Comparison of ENCODE assay signal across 22 cellular contexts in genomic region chr17:47934856-47935255, GRCh38. TPM values are rescaled to one million over a fixed set of nuclear protein-coding genes. Genes with fewer than 3 reads are reported as not detected.
DNase-seq lines count a peak whose midpoint lies in the region; ATAC-seq, FAIRE-seq and TF ChIP-seq lines count a peak whose summit lies in the region.
"Had no signal": no experiment of that assay in that cellular context is flagged by ENCODE, and none has a peak within 500 bp of the region (broad histone marks: within the 10 kb centered on the region; RNA-seq: fewer than 3 reads in every experiment).

No MANE protein-coding gene starts in this region.

- TF ChIP-seq EP300 in HepG2 (IDR thresholded peaks at IDR 0.05; ENCODE audit: low read depth in 2 of 2, low read length in 2 of 2), result no peak
- no peak for TF ChIP-seq EP300 in HepG2 (CRISPR knock-in tag; IDR thresholded peaks at IDR 0.05; ENCODE audit: borderline replicate concordance)

- no peak overlapping the region for H2AFZ ChIP-seq in HepG2 (ENCODE audit: low read length)

- no peak overlapping the region for H3K4me3 Mint-ChIP-seq in activated T-helper 2 cell treated with anti-CD3 and anti-CD28 coated beads, Interferon-gamma antibody, Interleukin-2, Interleukin-4, amounts not matched to agents 10 μg/mL and 5 μg/mL and 100 μg/mL, durations not matched to agents 14 hours and 24 hours and 36 hours (ENCODE audit: low read depth)
- H3K4me3 Mint-ChIP-seq: activated CD4-positive, alpha-beta memory T cell treated with anti-CD3 and anti-CD28 coated beads for 36 hours; activated T-cell treated with anti-CD3 and anti-CD28 coated beads, Interleukin-2, amount 50 U/mL, for 4 hours; CD8-positive, alpha-beta memory T cell; stimulated activated naive CD8-positive, alpha-beta T cell treated with anti-CD3 and anti-CD28 coated beads, Interleukin-15, Interleukin-2, amounts not matched to agents 100 ng/mL and 50 ng/mL, for 24 hours; T-cell had no signal

- H3K36me3 ChIP-seq in HepG2 (replicated peaks in 1 of 2; ENCODE audit: control insufficient read depth in 1 of 2, insufficient read depth in 2 of 2, low read length in 2 of 2), result no peaks in the 10 kb centered on the region
- H3K36me3 ChIP-seq in right lobe of liver, result no peaks in the 10 kb centered on the region
- H3K36me3 ChIP-seq in WERI-Rb-1, result peaks cover 7% of the 10 kb centered on the region

- H3K9me3 ChIP-seq in HepG2 (ENCODE audit: low read length), result no peaks in the 10 kb centered on the region
- H3K9me3 ChIP-seq in right lobe of liver, result no peaks in the 10 kb centered on the region
- no peaks in the 10 kb centered on the region for H3K9me3 ChIP-seq in WERI-Rb-1 (ENCODE audit: severe bottlenecking)

- TF ChIP-seq RAD21 in HepG2 (CRISPR knock-in tag; IDR thresholded peaks at IDR 0.05), result no peak

- in situ Hi-C loops in HepG2 (cut with HindIII; ENCODE audit: extremely low pct_ligation_motif_present, low pct_unique_long_range_greater_than_20kb), result no loop called here

- CTCF ChIA-PET in HepG2 (lab: Yijun Ruan, JAX; ENCODE audit: low intra/inter-chr PET ratio, low total read pairs), result no interaction called here

- 100% methylated on average over 1 of the region's 1 CpG for WGBS in HepG2 (ENCODE audit: low lambda C conversion rate)
- WGBS in right lobe of liver (ENCODE audit: insufficient coverage, low coverage, low lambda C conversion rate, missing lambda C conversion rate), result 100% methylated on average over 1 of the region's 1 CpG

- H3K4me3 ChIP-seq in HepG2 (replicated peaks in 1 of 3; ENCODE audit: insufficient read depth in 1 of 3, low read depth in 2 of 3, low read length in 3 of 3) (no peak overlapping the region), right lobe of liver (no peak overlapping the region), WERI-Rb-1 (ENCODE audit: low read depth, low read length) (no peak overlapping the region)

- H3K27me3 Mint-ChIP-seq in activated T-helper 2 cell treated with anti-CD3 and anti-CD28 coated beads, Interferon-gamma antibody, Interleukin-2, Interleukin-4, amounts not matched to agents 10 μg/mL and 5 μg/mL and 100 μg/mL, durations not matched to agents 14 hours and 24 hours and 36 hours (ENCODE audit: low read depth), result no peaks in the 10 kb centered on the region
- H3K27me3 Mint-ChIP-seq: activated CD4-positive, alpha-beta memory T cell treated with anti-CD3 and anti-CD28 coated beads for 36 hours; stimulated activated naive CD8-positive, alpha-beta T cell treated with anti-CD3 and anti-CD28 coated beads, Interleukin-15, Interleukin-2, amounts not matched to agents 100 ng/mL and 50 ng/mL, for 24 hours; T-cell had no signal

- TF ChIP-seq CTCF in HepG2 (CRISPR knock-in tag; IDR thresholded peaks at IDR 0.05), result no peak
- no peak for TF ChIP-seq CTCF in right lobe of liver (IDR thresholded peaks at IDR 0.05)
- TF ChIP-seq CTCF in WERI-Rb-1 (IDR thresholded peaks at IDR 0.05; ENCODE audit: low read depth, low read length), result no peak

- peak overlapping the region; percentile 25 for H3K27ac ChIP-seq in HepG2 (ENCODE audit: extremely low read length, insufficient read depth, low read length)
- H3K27ac ChIP-seq in right lobe of liver, result no peak overlapping the region
- H3K27ac ChIP-seq in epithelial cell of prostate, result peak overlapping the region; percentile 61
- no peak overlapping the region for H3K27ac ChIP-seq in WERI-Rb-1

- H3K79me2 ChIP-seq in HepG2 (ENCODE audit: insufficient read depth, low read length), result no peaks in the 10 kb centered on the region

- POLR2A ChIA-PET in HepG2 (lab: Yijun Ruan, JAX), result interaction anchor here (1.8 kb wide), 1 partner anchor 39 kb away, joined by 6 read pairs; the partner anchor contains the start of gene SP2

- peaks cover 5% of the 10 kb centered on the region for H3K4me1 Mint-ChIP-seq in activated T-helper 2 cell treated with anti-CD3 and anti-CD28 coated beads, Interferon-gamma antibody, Interleukin-2, Interleukin-4, amounts not matched to agents 10 μg/mL and 5 μg/mL and 100 μg/mL, durations not matched to agents 14 hours and 24 hours and 36 hours (ENCODE audit: low read depth)
- H3K4me1 Mint-ChIP-seq: CD8-positive, alpha-beta memory T cell; T-cell had no signal

- H3K27me3 ChIP-seq in HepG2 (ENCODE audit: control insufficient read depth in 1 of 2, insufficient read depth in 2 of 2, low read length in 2 of 2), result no peaks in the 10 kb centered on the region
- no peaks in the 10 kb centered on the region for H3K27me3 ChIP-seq in right lobe of liver
- no peaks in the 10 kb centered on the region for H3K27me3 ChIP-seq in WERI-Rb-1 (ENCODE audit: insufficient read depth, low read depth, severe bottlenecking)

- H4K20me1 ChIP-seq in HepG2 (ENCODE audit: insufficient read depth, low read length), result no peaks in the 10 kb centered on the region

- no peak overlapping the region for H3K27ac Mint-ChIP-seq in activated T-helper 2 cell treated with anti-CD3 and anti-CD28 coated beads, Interferon-gamma antibody, Interleukin-2, Interleukin-4, amounts not matched to agents 10 μg/mL and 5 μg/mL and 100 μg/mL, durations not matched to agents 14 hours and 24 hours and 36 hours
- H3K27ac Mint-ChIP-seq: activated CD4-positive, alpha-beta memory T cell treated with anti-CD3 and anti-CD28 coated beads for 36 hours; stimulated activated naive CD8-positive, alpha-beta T cell treated with anti-CD3 and anti-CD28 coated beads, Interleukin-15, Interleukin-2, amounts not matched to agents 100 ng/mL and 50 ng/mL, for 24 hours; T-cell had no signal

- intact Hi-C loops in HepG2 (cut with micrococcal nuclease; ENCODE audit: unreplicated experiment), result no loop called here
- intact Hi-C loops in right lobe of liver (cut with DNase I), result no loop called here
- intact Hi-C loops in activated T-helper 2 cell treated with anti-CD3 and anti-CD28 coated beads, Interferon-gamma antibody, Interleukin-2, Interleukin-4, amounts not matched to agents 10 μg/mL and 5 μg/mL and 100 μg/mL, durations not matched to agents 14 hours and 24 hours and 36 hours (cut with micrococcal nuclease), result no loop called here

- H3K9ac ChIP-seq in HepG2 (ENCODE audit: insufficient read depth, low read depth, low read length), result no peak overlapping the region

- no peak; the same call in 2 of the 3 replicates for ATAC-seq in HepG2
- no peak for ATAC-seq in right lobe of liver
- ATAC-seq: activated naive CD4-positive, alpha-beta T cell treated with anti-CD3 and anti-CD28 coated beads, Interleukin-2, amount 50 U/mL, for 72 hours; activated T-cell treated with anti-CD3 and anti-CD28 coated beads, Interleukin-2, amount 50 U/mL, for 4 hours; T-cell had no signal

- no TSS peak for BruUV-seq in HepG2 (replicated peaks; lab: Mats Ljungman, UMichigan)

- FAIRE-seq in HepG2 (lab: Jason Lieb, UNC), result no peak
- FAIRE-seq in RCC 7860 (lab: Jason Lieb, UNC), result peak; percentile 67
- FAIRE-seq: kidney had no signal

- no peaks in the 10 kb centered on the region for H3K36me3 Mint-ChIP-seq in activated T-helper 2 cell treated with anti-CD3 and anti-CD28 coated beads, Interferon-gamma antibody, Interleukin-2, Interleukin-4, amounts not matched to agents 10 μg/mL and 5 μg/mL and 100 μg/mL, durations not matched to agents 14 hours and 24 hours and 36 hours (ENCODE audit: low read depth)
- H3K36me3 Mint-ChIP-seq: activated CD4-positive, alpha-beta memory T cell treated with anti-CD3 and anti-CD28 coated beads for 36 hours; activated naive CD4-positive, alpha-beta T cell treated with anti-CD3 and anti-CD28 coated beads, Interleukin-2, amount 50 U/mL, for 72 hours; T-cell had no signal

- no peak for DNase-seq in HepG2 (ENCODE audit: low spot score)
- DNase-seq in right lobe of liver, result no peak
- peak; percentile 88 for DNase-seq in RCC 7860 (ENCODE audit: low spot score)
- no peak for DNase-seq in epithelial cell of prostate (ENCODE audit: low read depth, low spot score)
- DNase-seq in anterior cingulate cortex (lab: John Stamatoyannopoulos, UW), result no peak
- no peak for DNase-seq in WERI-Rb-1
- DNase-seq in activated T-helper 2 cell treated with anti-CD3 and anti-CD28 coated beads, Interferon-gamma antibody, Interleukin-2, Interleukin-4, amounts not matched to agents 10 μg/mL and 5 μg/mL and 100 μg/mL, durations not matched to agents 14 hours and 24 hours and 36 hours (ENCODE audit: low spot score), result no peak
- DNase-seq in SIG-M5 treated with dmso at 0.1 percent for 504 hours (lab: John Stamatoyannopoulos, UW; ENCODE audit: unreplicated experiment), result no peak
- DNase-seq: activated CD4-positive, alpha-beta memory T cell treated with anti-CD3 and anti-CD28 coated beads for 36 hours; activated T-cell treated with anti-CD3 and anti-CD28 coated beads, Interleukin-2, amount 50 U/mL, for 4 hours; CD8-positive, alpha-beta memory T cell; effector memory CD4-positive, alpha-beta T cell; hypothalamus; kidney; NCI-H1092; stimulated activated CD4-positive, alpha-beta T cell treated with anti-CD3 and anti-CD28 coated beads, Interleukin-15, amount 100 ng/mL, for 24 hours; T-cell had no signal

- 0 out of 2 replicates have a peak overlapping the region, but pooled peaks have one; percentile 28 for H3K4me2 ChIP-seq in HepG2 (ENCODE audit: low read depth, low read length)

- no peak for TF ChIP-seq POLR2A in HepG2 (IDR thresholded peaks at IDR 0.05; ENCODE audit: insufficient read depth in 1 of 2, low read depth in 2 of 2, low read length in 2 of 2)
- no peak for TF ChIP-seq POLR2A in right lobe of liver (IDR thresholded peaks at IDR 0.05)

- H3K4me1 ChIP-seq in HepG2 (ENCODE audit: insufficient read depth, low read length) (peaks cover 62% of the 10 kb centered on the region), right lobe of liver (no peaks in the 10 kb centered on the region)

- no peaks in the 10 kb centered on the region for H3K9me3 Mint-ChIP-seq in activated T-helper 2 cell treated with anti-CD3 and anti-CD28 coated beads, Interferon-gamma antibody, Interleukin-2, Interleukin-4, amounts not matched to agents 10 μg/mL and 5 μg/mL and 100 μg/mL, durations not matched to agents 14 hours and 24 hours and 36 hours
- H3K9me3 Mint-ChIP-seq: activated CD4-positive, alpha-beta memory T cell treated with anti-CD3 and anti-CD28 coated beads for 36 hours; activated naive CD4-positive, alpha-beta T cell treated with anti-CD3 and anti-CD28 coated beads, Interleukin-2, amount 50 U/mL, for 72 hours; activated T-cell treated with anti-CD3 and anti-CD28 coated beads, Interleukin-2, amount 50 U/mL, for 4 hours; CD8-positive, alpha-beta memory T cell; stimulated activated naive CD8-positive, alpha-beta T cell treated with anti-CD3 and anti-CD28 coated beads, Interleukin-15, Interleukin-2, amounts not matched to agents 100 ng/mL and 50 ng/mL, for 24 hours; T-cell had no signal

RNA-seq across cellular contexts. Expression of gene PNPO, which starts 6.5 kb away (rescaled TPM):
- total RNA-seq in HepG2 (2016; rRNA removed; fragmentation: Illumina TruSeq; extraction: Trizol) (63.3 and 110 TPM in 2 replicates), right lobe of liver (100 to 1,000 TPM in 5 of 6 experiments, 10 to 100 TPM in 1; 85.0 to 151 (median 124) TPM)
- total RNA-seq in HepG2 (2016; cell fraction: cytosol; rRNA removed; fragmentation: Illumina TruSeq; extraction: Trizol; ENCODE audit: low read depth), result 8.6 and 9.4 TPM in 2 replicates
- 66.0 and 103 TPM in 2 replicates for total RNA-seq in HepG2 (2016; cell fraction: insoluble cytoplasmic fraction; rRNA removed; fragmentation: Illumina TruSeq; extraction: Trizol)
- 30.0 and 31.1 TPM in 2 replicates for total RNA-seq in HepG2 (2016; cell fraction: membrane; rRNA removed; fragmentation: Illumina TruSeq; extraction: Trizol)
- 31.0 and 31.3 TPM in 2 replicates for total RNA-seq in HepG2 (2016; cell fraction: nucleus; rRNA removed; fragmentation: Illumina TruSeq; extraction: Trizol)
- 47.9 and 48.1 TPM in 2 replicates for polyA plus RNA-seq in HepG2 (2011; rRNA removed)
- polyA plus RNA-seq in HepG2 (2011; cell fraction: cytosol; rRNA removed), result 42.3 and 49.3 TPM in 2 replicates
- polyA plus RNA-seq in HepG2 (2011; cell fraction: nucleus; rRNA removed), result 24.7 and 35.1 TPM in 2 replicates
- polyA plus RNA-seq in HepG2 (2012), result 19.7 and 25.0 TPM in 2 replicates
- polyA plus RNA-seq in HepG2 (2016; cell fraction: cytosol; fragmentation: Illumina TruSeq; extraction: Trizol; ENCODE audit: low read depth), result 4.4 and 5.2 TPM in 2 replicates
- 60.3 and 63.0 TPM in 2 replicates for polyA plus RNA-seq in HepG2 (2016; cell fraction: insoluble cytoplasmic fraction; fragmentation: Illumina TruSeq; extraction: Trizol; ENCODE audit: low read depth)
- 18.9 and 19.7 TPM in 2 replicates for polyA plus RNA-seq in HepG2 (2016; cell fraction: membrane; fragmentation: Illumina TruSeq; extraction: Trizol; ENCODE audit: low read depth)
- 38.2 and 38.8 TPM in 2 replicates for polyA plus RNA-seq in HepG2 (2016; cell fraction: nucleus; fragmentation: Illumina TruSeq; extraction: Trizol; ENCODE audit: insufficient read depth, low read depth)
- polyA minus RNA-seq in HepG2 (2011; rRNA and poly(A)+ RNA removed; ENCODE audit: low replicate concordance), result 64.3 and 90.4 TPM in 2 replicates
- polyA minus RNA-seq in HepG2 (2011; cell fraction: cytosol; rRNA and poly(A)+ RNA removed), result 33.1 and 41.3 TPM in 2 replicates
- 24.2 and 35.4 TPM in 2 replicates for polyA minus RNA-seq in HepG2 (2011; cell fraction: nucleus; rRNA and poly(A)+ RNA removed)
- total RNA-seq in activated T-helper 2 cell treated with anti-CD3 and anti-CD28 coated beads, Interferon-gamma antibody, Interleukin-2, Interleukin-4, amounts not matched to agents 10 μg/mL and 5 μg/mL and 100 μg/mL, durations not matched to agents 14 hours and 24 hours and 36 hours, result 41.0 and 45.9 TPM in 2 replicates

RNA-seq across cellular contexts. Expression of gene PRR15L, which starts 22.8 kb away (rescaled TPM):
- total RNA-seq in HepG2 (2016; rRNA removed; fragmentation: Illumina TruSeq; extraction: Trizol) (2.0 and 2.4 TPM in 2 replicates), right lobe of liver (1 to 10 TPM in 1 of 6 experiments, under 1 TPM in 5; 0.19 to 1.1 (median 0.47) TPM)
- total RNA-seq in HepG2 (2016; cell fraction: cytosol; rRNA removed; fragmentation: Illumina TruSeq; extraction: Trizol; ENCODE audit: low read depth), result 0.40 and 0.62 TPM in 2 replicates
- total RNA-seq in HepG2 (2016; cell fraction: insoluble cytoplasmic fraction; rRNA removed; fragmentation: Illumina TruSeq; extraction: Trizol), result 1.9 and 2.5 TPM in 2 replicates
- total RNA-seq in HepG2 (2016; cell fraction: membrane; rRNA removed; fragmentation: Illumina TruSeq; extraction: Trizol), result 0.93 and 1.0 TPM in 2 replicates
- total RNA-seq in HepG2 (2016; cell fraction: nucleus; rRNA removed; fragmentation: Illumina TruSeq; extraction: Trizol), result 0.65 and 0.88 TPM in 2 replicates
- 0.44 and 0.47 TPM in 2 replicates for polyA plus RNA-seq in HepG2 (2011; rRNA removed)
- 0.64 and 0.77 TPM in 2 replicates for polyA plus RNA-seq in HepG2 (2011; cell fraction: cytosol; rRNA removed)
- polyA plus RNA-seq in HepG2 (2011; cell fraction: nucleus; rRNA removed), result 0.37 and 0.81 TPM in 2 replicates
- 0.49 and 0.95 TPM in 2 replicates for polyA plus RNA-seq in HepG2 (2012)
- polyA plus RNA-seq in HepG2 (2016; cell fraction: cytosol; fragmentation: Illumina TruSeq; extraction: Trizol; ENCODE audit: low read depth), result 0.11 and 0.28 TPM in 2 replicates
- polyA plus RNA-seq in HepG2 (2016; cell fraction: insoluble cytoplasmic fraction; fragmentation: Illumina TruSeq; extraction: Trizol; ENCODE audit: low read depth), result 2.2 TPM in 2 replicates
- polyA plus RNA-seq in HepG2 (2016; cell fraction: membrane; fragmentation: Illumina TruSeq; extraction: Trizol; ENCODE audit: low read depth), result 0.43 and 0.52 TPM in 2 replicates
- polyA plus RNA-seq in HepG2 (2016; cell fraction: nucleus; fragmentation: Illumina TruSeq; extraction: Trizol; ENCODE audit: insufficient read depth, low read depth), result 1.1 and 1.2 TPM in 2 replicates
- polyA minus RNA-seq in HepG2 (2011; rRNA and poly(A)+ RNA removed; ENCODE audit: low replicate concordance), result 1.4 TPM in 1 of 2 replicates, not detected in the other
- 0.40 and 0.44 TPM in 2 replicates for polyA minus RNA-seq in HepG2 (2011; cell fraction: cytosol; rRNA and poly(A)+ RNA removed)
- polyA minus RNA-seq in HepG2 (2011; cell fraction: nucleus; rRNA and poly(A)+ RNA removed), result 0.62 TPM in 1 of 2 replicates, not detected in the other
- not detected in 2 replicates for total RNA-seq in activated T-helper 2 cell treated with anti-CD3 and anti-CD28 coated beads, Interferon-gamma antibody, Interleukin-2, Interleukin-4, amounts not matched to agents 10 μg/mL and 5 μg/mL and 100 μg/mL, durations not matched to agents 14 hours and 24 hours and 36 hours
- total RNA-seq: activated CD4-positive, alpha-beta memory T cell treated with anti-CD3 and anti-CD28 coated beads for 36 hours; activated naive CD4-positive, alpha-beta T cell treated with anti-CD3 and anti-CD28 coated beads, Interleukin-2, amount 50 U/mL, for 72 hours; cardiac septum; CD8-positive, alpha-beta memory T cell; mesenteric fat pad had no signal
- polyA plus RNA-seq: CD8-positive, alpha-beta memory T cell; neural cell had no signal

RNA-seq across cellular contexts. Expression of gene CDK5RAP3, which starts 36.1 kb away (rescaled TPM):
- 86.8 and 128 TPM in 2 replicates for total RNA-seq in HepG2 (2016; rRNA removed; fragmentation: Illumina TruSeq; extraction: Trizol)
- 13.1 and 20.6 TPM in 2 replicates for total RNA-seq in HepG2 (2016; cell fraction: cytosol; rRNA removed; fragmentation: Illumina TruSeq; extraction: Trizol; ENCODE audit: low read depth)
- total RNA-seq in HepG2 (2016; cell fraction: insoluble cytoplasmic fraction; rRNA removed; fragmentation: Illumina TruSeq; extraction: Trizol), result 90.9 and 132 TPM in 2 replicates
- 26.2 and 30.9 TPM in 2 replicates for total RNA-seq in HepG2 (2016; cell fraction: membrane; rRNA removed; fragmentation: Illumina TruSeq; extraction: Trizol)
- total RNA-seq in HepG2 (2016; cell fraction: nucleus; rRNA removed; fragmentation: Illumina TruSeq; extraction: Trizol), result 159 and 187 TPM in 2 replicates
- 154 and 183 TPM in 2 replicates for polyA plus RNA-seq in HepG2 (2011; rRNA removed)
- polyA plus RNA-seq in HepG2 (2011; cell fraction: cytosol; rRNA removed), result 59.3 and 67.0 TPM in 2 replicates
- 2,013 and 2,090 TPM in 2 replicates for polyA plus RNA-seq in HepG2 (2011; cell fraction: nucleus; rRNA removed)
- 136 and 152 TPM in 2 replicates for polyA plus RNA-seq in HepG2 (2012)
- 10.8 and 13.3 TPM in 2 replicates for polyA plus RNA-seq in HepG2 (2016; cell fraction: cytosol; fragmentation: Illumina TruSeq; extraction: Trizol; ENCODE audit: low read depth)
- polyA plus RNA-seq in HepG2 (2016; cell fraction: insoluble cytoplasmic fraction; fragmentation: Illumina TruSeq; extraction: Trizol; ENCODE audit: low read depth), result 72.7 and 80.7 TPM in 2 replicates
- 16.6 and 19.4 TPM in 2 replicates for polyA plus RNA-seq in HepG2 (2016; cell fraction: membrane; fragmentation: Illumina TruSeq; extraction: Trizol; ENCODE audit: low read depth)
- polyA plus RNA-seq in HepG2 (2016; cell fraction: nucleus; fragmentation: Illumina TruSeq; extraction: Trizol; ENCODE audit: insufficient read depth, low read depth), result 373 and 385 TPM in 2 replicates
- 116 and 143 TPM in 2 replicates for polyA minus RNA-seq in HepG2 (2011; rRNA and poly(A)+ RNA removed; ENCODE audit: low replicate concordance)
- 25.7 and 29.3 TPM in 2 replicates for polyA minus RNA-seq in HepG2 (2011; cell fraction: cytosol; rRNA and poly(A)+ RNA removed)
- 252 and 268 TPM in 2 replicates for polyA minus RNA-seq in HepG2 (2011; cell fraction: nucleus; rRNA and poly(A)+ RNA removed)
- total RNA-seq in right lobe of liver, result 100 to 1,000 TPM in 3 of 6 experiments, 10 to 100 TPM in 3; 47.3 to 119 (median 99.7) TPM
- 192 and 199 TPM in 2 replicates for total RNA-seq in activated T-helper 2 cell treated with anti-CD3 and anti-CD28 coated beads, Interferon-gamma antibody, Interleukin-2, Interleukin-4, amounts not matched to agents 10 μg/mL and 5 μg/mL and 100 μg/mL, durations not matched to agents 14 hours and 24 hours and 36 hours

RNA-seq across cellular contexts. Expression of gene SP2, which starts 38.8 kb away (rescaled TPM):
- 1.4 and 1.5 TPM in 2 replicates for total RNA-seq in HepG2 (2016; rRNA removed; fragmentation: Illumina TruSeq; extraction: Trizol)
- total RNA-seq in HepG2 (2016; cell fraction: cytosol; rRNA removed; fragmentation: Illumina TruSeq; extraction: Trizol; ENCODE audit: low read depth), result 0.44 and 0.71 TPM in 2 replicates
- 1.1 and 1.3 TPM in 2 replicates for total RNA-seq in HepG2 (2016; cell fraction: insoluble cytoplasmic fraction; rRNA removed; fragmentation: Illumina TruSeq; extraction: Trizol)
- total RNA-seq in HepG2 (2016; cell fraction: membrane; rRNA removed; fragmentation: Illumina TruSeq; extraction: Trizol), result 2.2 and 2.7 TPM in 2 replicates
- total RNA-seq in HepG2 (2016; cell fraction: nucleus; rRNA removed; fragmentation: Illumina TruSeq; extraction: Trizol), result 1.6 and 2.4 TPM in 2 replicates
- 4.2 and 4.8 TPM in 2 replicates for polyA plus RNA-seq in HepG2 (2011; rRNA removed)
- 1.9 and 2.3 TPM in 2 replicates for polyA plus RNA-seq in HepG2 (2011; cell fraction: cytosol; rRNA removed)
- 13.9 and 14.8 TPM in 2 replicates for polyA plus RNA-seq in HepG2 (2011; cell fraction: nucleus; rRNA removed)
- 10.5 and 11.9 TPM in 2 replicates for polyA plus RNA-seq in HepG2 (2012)
- polyA plus RNA-seq in HepG2 (2016; cell fraction: cytosol; fragmentation: Illumina TruSeq; extraction: Trizol; ENCODE audit: low read depth), result 1.5 and 1.9 TPM in 2 replicates
- polyA plus RNA-seq in HepG2 (2016; cell fraction: insoluble cytoplasmic fraction; fragmentation: Illumina TruSeq; extraction: Trizol; ENCODE audit: low read depth), result 6.9 and 11.6 TPM in 2 replicates
- polyA plus RNA-seq in HepG2 (2016; cell fraction: membrane; fragmentation: Illumina TruSeq; extraction: Trizol; ENCODE audit: low read depth), result 4.2 and 5.0 TPM in 2 replicates
- 12.2 and 15.0 TPM in 2 replicates for polyA plus RNA-seq in HepG2 (2016; cell fraction: nucleus; fragmentation: Illumina TruSeq; extraction: Trizol; ENCODE audit: insufficient read depth, low read depth)
- polyA minus RNA-seq in HepG2 (2011; rRNA and poly(A)+ RNA removed; ENCODE audit: low replicate concordance), result 4.3 and 7.9 TPM in 2 replicates
- polyA minus RNA-seq in HepG2 (2011; cell fraction: cytosol; rRNA and poly(A)+ RNA removed), result 2.9 and 5.7 TPM in 2 replicates
- polyA minus RNA-seq in HepG2 (2011; cell fraction: nucleus; rRNA and poly(A)+ RNA removed), result 3.1 and 3.5 TPM in 2 replicates
- total RNA-seq in right lobe of liver, result 1 to 10 TPM; 3.1 to 7.9 (median 5.5) TPM
- total RNA-seq in activated T-helper 2 cell treated with anti-CD3 and anti-CD28 coated beads, Interferon-gamma antibody, Interleukin-2, Interleukin-4, amounts not matched to agents 10 μg/mL and 5 μg/mL and 100 μg/mL, durations not matched to agents 14 hours and 24 hours and 36 hours, result 16.5 and 19.7 TPM in 2 replicates

Comparison
In these comparisons a context has a peak if more than half of its experiments do, and no peak if none do; other contexts are left out.
1. H3K27ac ChIP-seq: peak in HepG2 (single experiment) and epithelial cell of prostate (single experiment); none in right lobe of liver (0 of 3) and WERI-Rb-1 (single experiment).